ENCODE assay signal across 1 cellular context in genomic region chr2:239009001-239009961, GRCh38.
TF ChIP-seq lines count a peak whose summit lies in the region.

No MANE protein-coding gene starts in this region.

TF ChIP-seq in HepG2, 621 proteins besides CTCF, POLR2A, EP300 and RAD21 (continued from another document):
- no peak for TF ChIP-seq ZNF503 (CRISPR knock-in tag; IDR thresholded peaks at IDR 0.05)
- no peak for TF ChIP-seq ZNF180 (CRISPR knock-in tag; IDR thresholded peaks at IDR 0.05; ENCODE audit: borderline replicate concordance, low read depth)
- no peak for TF ChIP-seq TAF1 (CRISPR knock-in tag; IDR thresholded peaks at IDR 0.05)
- no peak for TF ChIP-seq ZNF891 (CRISPR knock-in tag; IDR thresholded peaks at IDR 0.05)
- no peak for TF ChIP-seq ZNF501 (CRISPR knock-in tag; IDR thresholded peaks at IDR 0.05)
- TF ChIP-seq ZSCAN12 (CRISPR knock-in tag; IDR thresholded peaks at IDR 0.05): no peak
